Comparison of ENCODE assay signal across 1 cellular context in genomic region chr10:102450374-102451104, GRCh38.
TF ChIP-seq lines count a peak whose summit lies in the region.

No MANE protein-coding gene starts in this region.

TF ChIP-seq in HepG2, 621 proteins besides CTCF, POLR2A, EP300 and RAD21 (continued from another document and continues in another):
- TF ChIP-seq ZFP91 (CRISPR knock-in tag; IDR thresholded peaks at IDR 0.05; ENCODE audit: borderline replicate concordance) (0 out of 2 replicates have a peak, but pooled peaks have one; percentile 34), SRSF1 (optimal IDR thresholded peaks at IDR 0.05; ENCODE audit: low read depth, low read length) (no peak), ARNT2 (CRISPR knock-in tag; IDR thresholded peaks at IDR 0.05; ENCODE audit: low read depth) (peak; percentile 86; the same call in 1 of the 2 replicates), ZNF432 (CRISPR knock-in tag; IDR thresholded peaks at IDR 0.05; ENCODE audit: borderline replicate concordance) (no peak), NONO (IDR thresholded peaks at IDR 0.05) (no peak), NONO (CRISPR knock-in tag; conservative IDR thresholded peaks at IDR 0.05) (peak; percentile 65; the same call in 1 of the 2 replicates), ZFYVE20 (CRISPR knock-in tag; IDR thresholded peaks at IDR 0.05; ENCODE audit: borderline replicate concordance, low read depth) (peak; percentile 81; the same call in 1 of the 2 replicates), ZNF639 (CRISPR knock-in tag; conservative IDR thresholded peaks at IDR 0.05) (peak; percentile 43; the same call in 1 of the 2 replicates), CHCHD3 (CRISPR knock-in tag; IDR thresholded peaks at IDR 0.05) (no peak), GABPB1 (CRISPR knock-in tag; IDR thresholded peaks at IDR 0.05) (peak; percentile 44; the same call in 1 of the 2 replicates), ZNF770 (CRISPR knock-in tag; IDR thresholded peaks at IDR 0.05) (peak; percentile 60; the same call in 1 of the 2 replicates), ZNF574 (CRISPR knock-in tag; IDR thresholded peaks at IDR 0.05) (peak; percentile 89), ZNF674 (CRISPR knock-in tag; IDR thresholded peaks at IDR 0.05; ENCODE audit: low read depth) (0 out of 2 replicates have a peak, but pooled peaks have one; percentile 17), ZNF235 (CRISPR knock-in tag; IDR thresholded peaks at IDR 0.05; ENCODE audit: borderline replicate concordance) (no peak), RERE (CRISPR knock-in tag; IDR thresholded peaks at IDR 0.05; ENCODE audit: low read depth) (no peak), CSRNP2 (CRISPR knock-in tag; conservative IDR thresholded peaks at IDR 0.05; ENCODE audit: low read depth) (no peak), PRDM10 (CRISPR knock-in tag; IDR thresholded peaks at IDR 0.05; ENCODE audit: low read depth) (no peak), ZBTB8A (CRISPR knock-in tag; IDR thresholded peaks at IDR 0.05; ENCODE audit: borderline replicate concordance, low read depth) (no peak), AFF4 (CRISPR knock-in tag; IDR thresholded peaks at IDR 0.05) (no peak), MXD3 (CRISPR knock-in tag; IDR thresholded peaks at IDR 0.05) (no peak; the same call in 1 of the 2 replicates), ELF3 (CRISPR knock-in tag; IDR thresholded peaks at IDR 0.05) (peak; percentile 73; the same call in 1 of the 2 replicates), AGO2 (optimal IDR thresholded peaks at IDR 0.05; ENCODE audit: low read depth, low read length) (peak; percentile 52), ZNF740 (CRISPR knock-in tag; IDR thresholded peaks at IDR 0.05) (no peak), TBX3 (IDR thresholded peaks at IDR 0.05; ENCODE audit: borderline replicate concordance) (no peak), PRPF4 (IDR thresholded peaks at IDR 0.05; ENCODE audit: low read depth, low read length, poor library complexity, severe bottlenecking) (no peak), SP1 (IDR thresholded peaks at IDR 0.05) (no peak), SP1 (CRISPR knock-in tag; IDR thresholded peaks at IDR 0.05) (no peak; the same call in 1 of the 2 replicates), HNRNPLL (IDR thresholded peaks at IDR 0.05; ENCODE audit: low read depth, low read length, poor library complexity, severe bottlenecking) (peak; percentile 67), ZNF768 (CRISPR knock-in tag; IDR thresholded peaks at IDR 0.05) (peak; percentile 34; the same call in 1 of the 2 replicates)
